In genomic region chr2:6639870-6640639, GRCh38 we compare ENCODE assay signal across 1 cellular context.
TF ChIP-seq lines count a peak whose summit lies in the region.

No MANE protein-coding gene starts in this region.

TF ChIP-seq in IMR-90, 13 proteins besides CTCF, POLR2A, EP300 and RAD21:
- TF ChIP-seq NFE2L2 (IDR thresholded peaks at IDR 0.05; ENCODE audit: low read depth, low read length), result no peak
- no peak for TF ChIP-seq MXI1 (IDR thresholded peaks at IDR 0.05; ENCODE audit: borderline replicate concordance, low read depth, low read length)
- TF ChIP-seq CHD1 (IDR thresholded peaks at IDR 0.05; ENCODE audit: low read depth, low read length), result no peak
- no peak for TF ChIP-seq CEBPB (IDR thresholded peaks at IDR 0.05; ENCODE audit: low read depth, low read length)
- TF ChIP-seq USF2 (IDR thresholded peaks at IDR 0.05; ENCODE audit: low read depth, low read length), result no peak
- no peak for TF ChIP-seq SMC3 (IDR thresholded peaks at IDR 0.05; ENCODE audit: low read depth, low read length)
- no peak for TF ChIP-seq RCOR1 (IDR thresholded peaks at IDR 0.05; ENCODE audit: insufficient replicate concordance, low read length)
- TF ChIP-seq MAFK (IDR thresholded peaks at IDR 0.05; ENCODE audit: low read depth, low read length), result no peak
- TF ChIP-seq BHLHE40 (IDR thresholded peaks at IDR 0.05; ENCODE audit: low read depth, low read length), result no peak
TF ChIP-seq in IMR-90: peak in this region for 0.
